1 cellular context compared by ENCODE assay signal in genomic region chr12:8221375-8221774, GRCh38. TPM values are rescaled to one million over a fixed set of nuclear protein-coding genes. Genes with fewer than 3 reads are reported as not detected.
"Had no signal": no experiment of that assay in that cellular context is flagged by ENCODE, and none has a peak within 500 bp of the region (broad histone marks: within the 10 kb centered on the region; RNA-seq: fewer than 3 reads in every experiment).

No MANE protein-coding gene starts in this region.

RNA-seq across cellular contexts. Expression of gene FAM90A1, which starts 6.0 kb away (rescaled TPM):
- total RNA-seq: SK-MEL-5 had no signal
